In the genomic region with DNA sequence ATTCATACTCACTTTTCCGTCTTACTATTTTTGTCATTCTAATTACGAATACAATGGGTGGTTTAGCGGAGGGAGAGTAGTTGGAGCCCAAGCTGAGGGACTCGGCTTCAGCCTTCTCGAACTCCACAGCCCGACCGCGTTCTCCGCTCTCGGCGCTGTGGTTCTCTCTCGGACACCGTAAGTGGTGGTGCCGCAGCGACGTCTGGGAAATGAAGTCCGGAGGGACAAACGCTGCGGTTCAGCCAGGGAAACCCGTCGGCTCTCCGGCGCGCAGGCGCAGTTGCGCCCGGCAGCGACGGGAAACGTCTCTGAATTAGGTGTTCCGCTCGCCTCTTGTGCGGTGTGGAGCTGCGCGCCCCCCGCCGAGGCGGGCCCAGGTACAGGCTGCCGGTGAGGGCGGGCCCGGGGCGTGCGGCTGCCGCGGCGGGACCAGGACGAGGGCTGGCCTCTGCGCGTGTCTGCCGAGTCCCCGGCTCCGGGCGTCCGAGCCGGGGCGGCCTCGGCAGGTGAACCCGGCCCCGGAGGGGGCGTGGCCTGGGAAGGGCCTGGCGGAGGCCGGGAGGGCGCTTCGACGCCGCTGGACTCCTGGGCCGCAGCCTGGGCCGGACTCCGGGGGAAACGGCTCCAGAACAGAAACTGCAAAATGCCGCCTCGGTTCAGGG, we compare ENCODE assay signal across 8 cellular contexts. TPM values are rescaled to one million over a fixed set of nuclear protein-coding genes. Genes with fewer than 3 reads are reported as not detected.
DNase-seq lines count a peak whose midpoint lies in the region; ATAC-seq and TF ChIP-seq lines count a peak whose summit lies in the region.

A gene (plus strand): TSS at position 277 of the 662 bp plus-strand sequence. CDS start 1,201 bp downstream, outside the sequence.

- H3K36me3 ChIP-seq in Karpas-422 (ENCODE audit: insufficient read depth, low read length): no peaks in the 10 kb centered on the region

- no peak within 1 kb of the TSS for H3K9ac ChIP-seq in Karpas-422 (ENCODE audit: low read length)

- DNase-seq in GM13976 (ENCODE audit: low spot score) (peak; percentile 60), NCI-H748 treated with DMSO at 0.1 percent for 48 hours (lab: John Stamatoyannopoulos, UW) (peak; percentile 77), lower leg skin (ENCODE audit: low spot score in 2 of 2) (peak; percentile 93 to 98), Karpas-422 (no peak)
- DNase-seq in activated CD8-positive, alpha-beta memory T cell treated with anti-CD3 and anti-CD28 coated beads for 24 hours: peak; percentile 97
- peak; percentile 91 for DNase-seq in effector CD4-positive, alpha-beta T cell
- DNase-seq in stimulated activated CD4-positive, alpha-beta T cell treated with anti-CD3 and anti-CD28 coated beads, Interleukin-4, amount 100 ng/mL, for 1 hour: peak; percentile 92

- H3K4me1 ChIP-seq in Karpas-422 (ENCODE audit: low read length): no peaks in the 10 kb centered on the region

- peak; percentile 91 for ATAC-seq in HG03097 (IDR thresholded peaks at IDR 0.05; ENCODE audit: low FRiP score, unreplicated experiment)

- no peaks in the 10 kb centered on the region for H3K27me3 ChIP-seq in Karpas-422 (ENCODE audit: low read length)

- TF ChIP-seq CTCF in GM13976 (IDR thresholded peaks at IDR 0.05; ENCODE audit: borderline replicate concordance, control extremely low read depth, extremely low read depth, insufficient read depth, missing control alignments) (no peak), lower leg skin (IDR thresholded peaks at IDR 0.05) (no peak)

- H3K4me2 ChIP-seq in Karpas-422 (ENCODE audit: low read depth, low read length, poor library complexity, severe bottlenecking): no peak within 1 kb of the TSS

- no peak within 1 kb of the TSS for H2AFZ ChIP-seq in Karpas-422 (ENCODE audit: low read length)

- H3K79me2 ChIP-seq in Karpas-422 (ENCODE audit: low read length): no peaks in the 10 kb centered on the region

- no peak for TF ChIP-seq POLR2A in lower leg skin (IDR thresholded peaks at IDR 0.05)

- H3K9me3 ChIP-seq in Karpas-422 (ENCODE audit: low read length): peaks cover 8% of the 10 kb centered on the region

- no peak within 1 kb of the TSS for H3K27ac ChIP-seq in Karpas-422 (ENCODE audit: low read length)

- 0 to 2% methylated on average over 19 to 58 of the region's 72 CpGs for WGBS in lower leg skin, 2 donors

- intact Hi-C loops in lower leg skin (cut with DNase I; ENCODE audit: low total_unique reads): no loop called here

- H3K9me2 ChIP-seq in Karpas-422 (replicated peaks; ENCODE audit: insufficient read depth, low read length): no peaks in the 10 kb centered on the region

- H3K4me3 ChIP-seq in lower leg skin (ENCODE audit: low read depth, poor library complexity, severe bottlenecking): peak within 1 kb of the TSS; percentile 82
- no peak within 1 kb of the TSS for H3K4me3 ChIP-seq in Karpas-422 (ENCODE audit: low read length)

- in situ Hi-C loops in GM13976 (cut with MboI; ENCODE audit: low sequenced_read_pairs, unreplicated experiment): no loop called here

- H4K20me1 ChIP-seq in Karpas-422 (ENCODE audit: insufficient read depth, low read depth, low read length): no peaks in the 10 kb centered on the region

RNA-seq across cellular contexts. Expression of the gene that starts here (rescaled TPM):
- total RNA-seq in lower leg skin: 1 to 10 TPM in 3 of 4 donors, under 1 TPM in 1; 0.84 to 8.4 (median 2.7) TPM
- total RNA-seq in Karpas-422 (2014; rRNA removed; shearing (Covaris generic); ENCODE audit: low replicate concordance): not detected in 2 replicates
